In the genomic region with DNA sequence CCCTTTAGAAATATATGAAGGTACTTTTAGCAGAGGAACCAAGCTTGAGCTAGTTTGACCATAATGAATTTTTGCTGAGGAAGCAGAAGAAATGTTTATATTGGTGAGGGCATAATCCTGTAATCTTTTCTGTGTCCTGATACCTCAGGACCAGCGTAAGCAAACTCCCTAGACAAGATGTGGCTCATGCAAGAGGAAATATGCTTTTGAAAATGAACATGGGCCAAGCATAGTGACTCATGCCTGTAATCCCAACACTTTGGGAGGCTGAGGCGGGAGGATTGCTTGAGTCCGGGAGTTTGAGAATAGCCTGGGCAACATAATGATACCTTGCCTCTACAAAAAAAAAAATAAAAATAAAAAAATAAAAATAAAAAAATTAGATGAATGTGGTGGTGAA, we compare ENCODE assay signal across 26 cellular contexts.
A peak's percentile ranks its signal among the peaks of the same experiment; 100 is the strongest.
DNase-seq lines count a peak whose midpoint lies in the region; ATAC-seq, FAIRE-seq and TF ChIP-seq lines count a peak whose summit lies in the region.
"Had no signal": no experiment of that assay in that cellular context is flagged by ENCODE, and none has a peak within 500 bp of the region (broad histone marks: within the 10 kb centered on the region; RNA-seq: fewer than 3 reads in every experiment).

No MANE protein-coding gene starts in this region.

- no peak overlapping the region for H4K8ac ChIP-seq in IMR-90 (ENCODE audit: low read depth in 2 of 2, low read length in 2 of 2)

- H2AK5ac ChIP-seq in IMR-90 (ENCODE audit: low read depth, low read length): no peak overlapping the region

- H3K9ac ChIP-seq in IMR-90 (ENCODE audit: low read depth, low read length) (no peak overlapping the region), K562 (ENCODE audit: insufficient read depth in 1 of 2, low read depth in 2 of 2, low read length in 2 of 2) (no peak overlapping the region)
- H3K9ac ChIP-seq: BLaER1 treated with 17β-estradiol and CSF1 and Interleukin-3, amounts not matched to agents 10 nM and 100 nM; KMS-11 had no signal

- no peak overlapping the region for H3K56ac ChIP-seq in IMR-90 (ENCODE audit: extremely low read depth, insufficient read depth, low read length)

- H3K18ac ChIP-seq in IMR-90 (ENCODE audit: low read depth, low read length): no peak overlapping the region

- TF ChIP-seq RAD21 in IMR-90 (IDR thresholded peaks at IDR 0.05; ENCODE audit: low read length) (no peak), K562 (CRISPR knock-in tag; conservative IDR thresholded peaks at IDR 0.05 in 1 of 2, IDR thresholded peaks at IDR 0.05 in 1 of 2) (no peak)

- H2AK9ac ChIP-seq in IMR-90 (replicated peaks; ENCODE audit: low read depth, low read length, poor library complexity): no peak overlapping the region

- H3K14ac ChIP-seq in IMR-90 (replicated peaks; ENCODE audit: low read depth, low read length): no peak overlapping the region

- H4K20me1 ChIP-seq in IMR-90 (ENCODE audit: insufficient read depth, low read length) (no peaks in the 10 kb centered on the region), K562 (replicated peaks; ENCODE audit: control insufficient read depth, insufficient read depth, low read length) (no peaks in the 10 kb centered on the region)
- H4K20me1 ChIP-seq: BLaER1 treated with 17β-estradiol and CSF1 and Interleukin-3, amounts not matched to agents 10 nM and 100 nM had no signal

- H3K4me2 ChIP-seq in IMR-90 (ENCODE audit: low read depth, low read length) (no peak overlapping the region), K562 (ENCODE audit: insufficient read depth, low read length) (no peak overlapping the region)
- H3K4me2 ChIP-seq: BLaER1 treated with 17β-estradiol and CSF1 and Interleukin-3, amounts not matched to agents 10 nM and 100 nM; GM23338; KMS-11 had no signal

- H2AFZ ChIP-seq in IMR-90 (replicated peaks; ENCODE audit: low read length, poor library complexity) (no peak overlapping the region), K562 (ENCODE audit: low read depth, low read length) (no peak overlapping the region)
- H2AFZ ChIP-seq: GM23338 had no signal

- no peak for TF ChIP-seq EP300 in K562 (IDR thresholded peaks at IDR 0.05; ENCODE audit: low read length)

- in situ Hi-C loops in IMR-90 (cut with MboI; ENCODE audit: low sequenced_read_pairs): no loop called here
- in situ Hi-C loops in K562 (cut with MboI): no loop called here

- H3K79me2 ChIP-seq in K562 (ENCODE audit: control insufficient read depth, insufficient read depth, low read length): no peaks in the 10 kb centered on the region

- ATAC-seq in IMR-90 (ENCODE audit: low read depth) (no peak), K562 (no peak), mucosa of descending colon (peak; percentile 27), HG02678 (IDR thresholded peaks at IDR 0.05; ENCODE audit: unreplicated experiment) (no peak), GM19452 (IDR thresholded peaks at IDR 0.05; ENCODE audit: unreplicated experiment) (no peak), HG03175 (IDR thresholded peaks at IDR 0.05; ENCODE audit: unreplicated experiment) (no peak)
- ATAC-seq: GM23338 had no signal

- H3K4me1 ChIP-seq in IMR-90 (ENCODE audit: control insufficient read depth, insufficient read depth, low read length) (peaks cover 8% of the 10 kb centered on the region), K562 (replicated peaks in 1 of 2; ENCODE audit: control insufficient read depth in 2 of 2, insufficient read depth in 2 of 2, low read length in 2 of 2) (no peaks in the 10 kb centered on the region), mucosa of descending colon (ENCODE audit: low read depth) (peaks cover 23% of the 10 kb centered on the region)
- H3K4me1 ChIP-seq: HAP-1 had no signal

- no peak overlapping the region for H3K4me3 ChIP-seq in IMR-90 (ENCODE audit: insufficient read depth, low read depth, low read length)
- no peak overlapping the region for H3K4me3 ChIP-seq in K562
- H3K4me3 ChIP-seq in mucosa of descending colon: no peak overlapping the region
- H3K4me3 ChIP-seq: BLaER1 treated with 17β-estradiol and CSF1 and Interleukin-3, amounts not matched to agents 10 nM and 100 nM; GM23338; HAP-1; Peyer's patch; SK-N-MC had no signal

- no peak overlapping the region for H3K27ac ChIP-seq in IMR-90 (ENCODE audit: insufficient read depth, low read length)
- H3K27ac ChIP-seq in K562 (ENCODE audit: extremely low read depth, low read depth, low read length): no peak overlapping the region
- H3K27ac ChIP-seq: BLaER1 treated with 17β-estradiol and CSF1 and Interleukin-3, amounts not matched to agents 10 nM and 100 nM; KMS-11; Peyer's patch; SK-N-MC had no signal

- TF ChIP-seq CTCF in IMR-90 (conservative IDR thresholded peaks at IDR 0.05; ENCODE audit: low read depth, low read length): no peak
- no peak for TF ChIP-seq CTCF in K562 (IDR thresholded peaks at IDR 0.05 in 2 of 3, conservative IDR thresholded peaks at IDR 0.05 in 1 of 3; ENCODE audit: insufficient read depth in 2 of 3, low read depth in 1 of 3, low read length in 3 of 3)
- TF ChIP-seq CTCF in mucosa of descending colon (IDR thresholded peaks at IDR 0.05): no peak

- TF ChIP-seq POLR2A in IMR-90 (IDR thresholded peaks at IDR 0.05; ENCODE audit: low read depth, low read length) (no peak), K562 (conservative IDR thresholded peaks at IDR 0.05) (no peak)

- H2BK15ac ChIP-seq in IMR-90 (ENCODE audit: low read depth, low read length): no peak overlapping the region

- CTCF ChIA-PET in IMR-90 (lab: Yijun Ruan, JAX): no interaction called here
- CTCF ChIA-PET in K562 (lab: Yijun Ruan, JAX; ENCODE audit: low intra/inter-chr PET ratio): interaction anchor here (0.6 kb wide), 1 partner anchor 1732 kb away, joined by 3 read pairs; no protein-coding TSS in a partner anchor

- peaks cover 0 to 3% of the 10 kb centered on the region in 2 experiments; a peak in 2 of 4 replicates for H3K79me1 ChIP-seq in IMR-90 (ENCODE audit: low read depth in 1 of 2, low read length in 2 of 2)

- no peak overlapping the region for H4K91ac ChIP-seq in IMR-90 (ENCODE audit: insufficient read depth, low read depth, low read length)

- POLR2A ChIA-PET in IMR-90 (lab: Charles Lee; ENCODE audit: unreplicated experiment) (no interaction called here), K562 (lab: Yijun Ruan, JAX) (no interaction called here)

- no peak for FAIRE-seq in K562 (lab: Jason Lieb, UNC)
- FAIRE-seq: A204.1, D721Med had no signal

- peak; percentile 23 for DNase-seq in Daoy (ENCODE audit: low read depth)
- DNase-seq in IMR-90: no peak
- no peak for DNase-seq in K562 (ENCODE audit: extremely low read depth in 1 of 4, low spot score in 3 of 4)
- DNase-seq in mucosa of descending colon: no peak
- DNase-seq in NCI-H2227 (lab: John Stamatoyannopoulos, UW; ENCODE audit: unreplicated experiment): no peak
- DNase-seq: AML-193; CD4-positive, alpha-beta T cell; NCI-H1105; NCI-H1436 treated with DMSO at 0.1 percent for 48 hours; NCI-H187 treated with DMSO at 0.1 percent for 48 hours; NCI-H2171 treated with DMSO at 0.1 percent for 48 hours; NCI-H446; NCI-H524 treated with DMSO at 0.1 percent for 48 hours; Peyer's patch; SIG-M5; SW 1271 had no signal

- H3K9me3 ChIP-seq in IMR-90 (ENCODE audit: control insufficient read depth, insufficient read depth, low read length) (no peaks in the 10 kb centered on the region), K562 (replicated peaks; ENCODE audit: control insufficient read depth, insufficient read depth, low read depth, low read length) (no peaks in the 10 kb centered on the region; the same call in 1 of the 2 replicates), mucosa of descending colon (no peaks in the 10 kb centered on the region)
- H3K9me3 ChIP-seq: HAP-1, Peyer's patch had no signal

- no peaks in the 10 kb centered on the region; the same call in 1 of the 2 replicates for H3K9me1 ChIP-seq in IMR-90 (ENCODE audit: insufficient read depth, low read length)
- H3K9me1 ChIP-seq in K562 (ENCODE audit: control insufficient read depth, insufficient read depth, low read length): no peaks in the 10 kb centered on the region

- no peak overlapping the region for H3K23ac ChIP-seq in IMR-90 (ENCODE audit: low read depth, low read length)

- H3K36me3 ChIP-seq in IMR-90 (ENCODE audit: control insufficient read depth, insufficient read depth, low read length): no peaks in the 10 kb centered on the region
- no peaks in the 10 kb centered on the region for H3K36me3 ChIP-seq in K562 (ENCODE audit: control insufficient read depth, insufficient read depth, low read length)
- no peaks in the 10 kb centered on the region for H3K36me3 ChIP-seq in mucosa of descending colon (ENCODE audit: low read depth)
- H3K36me3 ChIP-seq: BLaER1 treated with 17β-estradiol and CSF1 and Interleukin-3, amounts not matched to agents 10 nM and 100 nM; HAP-1; Peyer's patch had no signal

- WGBS in IMR-90 (ENCODE audit: extremely low coverage in 2 of 2, insufficient read length in 1 of 2), 2 experiments: no CpG with 5 or more reads among the region's 3 CpGs
- WGBS in K562 (ENCODE audit: insufficient coverage, low coverage, missing lambda C conversion rate): 2% methylated on average over 3 of the region's 3 CpGs

- intact Hi-C loops in IMR-90 (cut with micrococcal nuclease): no loop called here
- intact Hi-C loops in K562 (cut with micrococcal nuclease): no loop called here
- intact Hi-C loops in mucosa of descending colon (cut with DNase I, micrococcal nuclease): no loop called here

- dilution Hi-C loops in IMR-90 (cut with HindIII; ENCODE audit: low sequenced_read_pairs, unreplicated experiment): no loop called here

- no peak overlapping the region for H4K5ac ChIP-seq in IMR-90 (ENCODE audit: low read depth, low read length)

- H2BK20ac ChIP-seq in IMR-90 (ENCODE audit: low read depth, low read length): no peak overlapping the region

- no peak overlapping the region for H2BK120ac ChIP-seq in IMR-90 (ENCODE audit: low read depth, low read length)

- no peak overlapping the region for H2BK5ac ChIP-seq in IMR-90 (ENCODE audit: low read depth, low read length, poor library complexity, severe bottlenecking)

- H3K4ac ChIP-seq in IMR-90 (ENCODE audit: low read depth, low read length): no peak overlapping the region

- BruUV-seq in IMR-90 (replicated peaks; lab: Mats Ljungman, UMichigan) (no TSS peak), K562 (replicated peaks; lab: Mats Ljungman, UMichigan) (no TSS peak)

- H3K27me3 ChIP-seq in IMR-90 (ENCODE audit: control insufficient read depth, insufficient read depth, low read length): no peaks in the 10 kb centered on the region
- H3K27me3 ChIP-seq in K562 (ENCODE audit: control insufficient read depth in 2 of 2, insufficient read depth in 2 of 2, low read length in 2 of 2): peaks cover 0 to 5% of the 10 kb centered on the region in 2 experiments; a peak in 2 of 5 replicates
- H3K27me3 ChIP-seq: BLaER1 treated with 17β-estradiol and CSF1 and Interleukin-3, amounts not matched to agents 10 nM and 100 nM; Peyer's patch had no signal

TF ChIP-seq in IMR-90, 13 proteins besides CTCF, POLR2A, EP300 and RAD21:
- TF ChIP-seq MAFK (IDR thresholded peaks at IDR 0.05; ENCODE audit: low read depth, low read length): peak; percentile 38; the same call in 1 of the 2 replicates
- no peak for TF ChIP-seq RFX5 (IDR thresholded peaks at IDR 0.05; ENCODE audit: low read depth, low read length)

TF ChIP-seq in K562, 482 proteins besides CTCF, POLR2A, EP300 and RAD21 (continues in another document):
- peak; percentile 36; the same call in 1 of the 2 replicates for TF ChIP-seq ZNF316 (IDR thresholded peaks at IDR 0.05)
- peak; percentile 25; the same call in 1 of the 2 replicates for TF ChIP-seq MAFG (tag; conservative IDR thresholded peaks at IDR 0.05)
- TF ChIP-seq TBP (optimal IDR thresholded peaks at IDR 0.05; ENCODE audit: low read depth, low read length): no peak
